In the genomic region with DNA sequence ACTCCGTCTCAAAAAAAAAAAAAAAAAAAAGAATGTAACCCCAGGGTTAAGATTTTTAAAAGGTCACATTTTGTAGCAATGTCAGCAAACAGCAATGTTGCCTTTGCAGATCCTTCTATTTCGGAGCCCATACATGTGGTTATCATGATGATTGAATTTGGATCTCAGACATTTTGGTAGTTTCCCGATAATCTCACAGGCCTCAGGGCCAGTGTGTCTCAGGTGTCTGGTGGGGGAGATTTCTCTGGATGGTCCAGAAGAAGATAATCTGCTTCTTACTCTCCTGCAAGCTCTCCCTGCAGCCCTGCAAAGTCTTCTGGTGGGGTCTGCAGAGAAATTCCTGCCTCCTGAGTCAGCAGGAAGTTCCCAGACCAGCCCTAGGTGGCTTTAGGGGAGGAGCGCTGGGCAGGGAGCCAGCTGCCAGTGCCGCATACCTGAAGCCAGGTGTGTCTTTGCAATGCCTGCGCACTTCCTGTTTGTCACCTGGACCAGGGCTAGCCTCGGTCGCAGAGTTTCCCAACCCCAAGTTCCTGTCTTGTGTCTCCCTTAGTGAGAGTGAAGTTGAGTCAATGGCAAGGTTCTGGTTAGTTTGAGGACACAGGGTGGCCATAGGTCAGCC, we compare ENCODE assay signal across 9 cellular contexts. TPM values are rescaled to one million over a fixed set of nuclear protein-coding genes. Genes with fewer than 3 reads are reported as not detected.
DNase-seq lines count a peak whose midpoint lies in the region; ATAC-seq, FAIRE-seq and TF ChIP-seq lines count a peak whose summit lies in the region.
"Had no signal": no experiment of that assay in that cellular context is flagged by ENCODE, and none has a peak within 500 bp of the region (broad histone marks: within the 10 kb centered on the region; RNA-seq: fewer than 3 reads in every experiment).

No MANE protein-coding gene starts in this region.

- no peak overlapping the region for H2AFZ ChIP-seq in keratinocyte (ENCODE audit: control insufficient read depth, low read length)

- H3K4me2 ChIP-seq in keratinocyte (ENCODE audit: control insufficient read depth, extremely low read depth, insufficient read depth, low read depth, low read length) = peak overlapping the region; percentile 94

- peak overlapping the region; percentile 62 to 98 (median 74) for H3K4me3 ChIP-seq in keratinocyte (ENCODE audit: control insufficient read depth in 2 of 3, extremely low read depth in 1 of 3, insufficient read depth in 2 of 3, low read depth in 1 of 3, low read length in 3 of 3)
- H3K4me3 ChIP-seq in upper lobe of right lung = peak overlapping the region; percentile 54
- no peak overlapping the region for H3K4me3 ChIP-seq in foreskin fibroblast (ENCODE audit: low read depth in 1 of 2, low read length in 2 of 2)

- H3K79me2 ChIP-seq in keratinocyte (ENCODE audit: control insufficient read depth, insufficient read depth, low read length) = peaks cover 43% of the 10 kb centered on the region

- peak overlapping the region; percentile 87 for H3K4me3 Mint-ChIP-seq in activated T-cell treated with anti-CD3 and anti-CD28 coated beads, Interleukin-2, amount 50 U/mL, for 24 hours
- H3K4me3 Mint-ChIP-seq in WTC11 = peak overlapping the region; percentile 89
- H3K4me3 Mint-ChIP-seq: neural crest cell had no signal

- H3K9me1 ChIP-seq in keratinocyte (ENCODE audit: control insufficient read depth, extremely low read depth, insufficient read depth, low read length) = no peaks in the 10 kb centered on the region

- FAIRE-seq in keratinocyte (lab: Jason Lieb, UNC) = peak; percentile 93

- no peak for DNase-seq in activated T-cell treated with anti-CD3 and anti-CD28 coated beads, Interleukin-2, amount 50 U/mL, for 24 hours
- no peak for DNase-seq in activated T-cell treated with anti-CD3 and anti-CD28 coated beads, Interleukin-2, amount 50 U/mL, for 48 hours
- DNase-seq in WTC11 (ENCODE audit: low spot score) = peak; percentile 90
- peak; percentile 94 for DNase-seq in keratinocyte (ENCODE audit: low read depth, low spot score)
- DNase-seq in upper lobe of right lung = peak; percentile 95
- no peak for DNase-seq in HuH-7 (ENCODE audit: low spot score)
- no peak for DNase-seq in middle frontal gyrus (ENCODE audit: extremely low spot score, low spot score)
- DNase-seq in foreskin fibroblast = no peak

- H3K9me3 ChIP-seq in keratinocyte (ENCODE audit: control insufficient read depth, low read depth, low read length) (no peaks in the 10 kb centered on the region), upper lobe of right lung (no peaks in the 10 kb centered on the region)

- H3K36me3 Mint-ChIP-seq in activated T-cell treated with anti-CD3 and anti-CD28 coated beads, Interleukin-2, amount 50 U/mL, for 24 hours (ENCODE audit: low read depth) = peaks cover 28% of the 10 kb centered on the region
- peaks cover 9% of the 10 kb centered on the region for H3K36me3 Mint-ChIP-seq in WTC11

- peak overlapping the region; percentile 97 for H3K27ac Mint-ChIP-seq in activated T-cell treated with anti-CD3 and anti-CD28 coated beads, Interleukin-2, amount 50 U/mL, for 24 hours
- peak overlapping the region; percentile 100 for H3K27ac Mint-ChIP-seq in WTC11

- dilution Hi-C loops in keratinocyte (cut with MboI; ENCODE audit: extremely low pct_ligation_motif_present, low sequenced_read_pairs) = no loop called here

- no peaks in the 10 kb centered on the region for H3K9me3 Mint-ChIP-seq in activated T-cell treated with anti-CD3 and anti-CD28 coated beads, Interleukin-2, amount 50 U/mL, for 24 hours
- peaks cover 4% of the 10 kb centered on the region; the same call in 1 of the 2 replicates for H3K9me3 Mint-ChIP-seq in WTC11
- H3K9me3 Mint-ChIP-seq: neural crest cell had no signal

- no peaks in the 10 kb centered on the region for H3K27me3 ChIP-seq in keratinocyte (ENCODE audit: control insufficient read depth, extremely low read depth, insufficient read depth, low read length)
- H3K27me3 ChIP-seq in upper lobe of right lung = no peaks in the 10 kb centered on the region

- intact Hi-C loops in upper lobe of right lung (cut with DNase I) = no loop called here

- POLR2A ChIA-PET in WTC11 (lab: Charles Lee) = interaction anchor here (1.1 to 4.5 kb wide), 3 partner anchors 13 to 341 kb away, joined by 4 to 40 read pairs (median 19); a partner anchor contains a TSS

- ATAC-seq in WTC11 = peak; percentile 63
- peak; percentile 71 for ATAC-seq in upper lobe of right lung

- H3K27ac ChIP-seq in keratinocyte (ENCODE audit: control insufficient read depth, insufficient read depth, low read length) = peak overlapping the region; percentile 95
- H3K27ac ChIP-seq in upper lobe of right lung = peak overlapping the region; percentile 74

- TF ChIP-seq CTCF in WTC11 (IDR thresholded peaks at IDR 0.05) (no peak), keratinocyte (optimal IDR thresholded peaks at IDR 0.05 in 1 of 3, IDR thresholded peaks at IDR 0.05 in 1 of 3, conservative IDR thresholded peaks at IDR 0.05 in 1 of 3; ENCODE audit: extremely low read depth in 1 of 3, insufficient read depth in 2 of 3, low read length in 3 of 3) (no peak), upper lobe of right lung (IDR thresholded peaks at IDR 0.05) (no peak), foreskin fibroblast (IDR thresholded peaks at IDR 0.05; ENCODE audit: low read depth, low read length) (no peak)

- H3K27me3 Mint-ChIP-seq in activated T-cell treated with anti-CD3 and anti-CD28 coated beads, Interleukin-2, amount 50 U/mL, for 24 hours = no peaks in the 10 kb centered on the region
- no peaks in the 10 kb centered on the region; the same call in 1 of the 2 replicates for H3K27me3 Mint-ChIP-seq in WTC11 (ENCODE audit: low read depth)

- peaks cover 17 to 34% of the 10 kb centered on the region in 2 experiments for H3K36me3 ChIP-seq in keratinocyte (ENCODE audit: control insufficient read depth in 2 of 2, extremely low read depth in 1 of 2, insufficient read depth in 2 of 2, low read length in 2 of 2)
- H3K36me3 ChIP-seq in upper lobe of right lung = no peaks in the 10 kb centered on the region

- H3K4me1 ChIP-seq in keratinocyte (ENCODE audit: control insufficient read depth, extremely low read depth, insufficient read depth, low read length) (peaks cover 16% of the 10 kb centered on the region), upper lobe of right lung (peaks cover 17% of the 10 kb centered on the region)

- peak overlapping the region; percentile 97 for H3K9ac ChIP-seq in keratinocyte (ENCODE audit: control insufficient read depth, extremely low read depth, insufficient read depth, low read length)

- no peaks in the 10 kb centered on the region for H4K20me1 ChIP-seq in keratinocyte (ENCODE audit: control insufficient read depth, extremely low read depth, insufficient read depth, low read length)

- CTCF ChIA-PET in WTC11 (lab: Charles Lee) = interaction anchor here (0.5 to 4.0 kb wide), 6 partner anchors 12 to 198 kb away, joined by 3 to 26 read pairs (median 4); a partner anchor contains a TSS

- peaks cover 46% of the 10 kb centered on the region for H3K4me1 Mint-ChIP-seq in activated T-cell treated with anti-CD3 and anti-CD28 coated beads, Interleukin-2, amount 50 U/mL, for 24 hours (ENCODE audit: low read depth)
- H3K4me1 Mint-ChIP-seq in WTC11 = peaks cover 17% of the 10 kb centered on the region

RNA-seq across cellular contexts. Expression of a gene that starts 1.4 kb away (rescaled TPM):
- total RNA-seq in WTC11 (2021) = 25.1 to 30.3 TPM (median 26.7 TPM) in 3 replicates
- 24.9 to 28.9 TPM (median 28.2 TPM) in 3 replicates for polyA plus RNA-seq in keratinocyte
- polyA plus RNA-seq in keratinocyte (2011; ENCODE audit: low read depth) = 5.8 TPM
- polyA plus RNA-seq in keratinocyte (2011; cell fraction: cytosol; rRNA removed) = 16.7 and 24.9 TPM in 2 replicates
- polyA plus RNA-seq in keratinocyte (2011; cell fraction: nucleus; rRNA removed) = 42.9 and 53.1 TPM in 2 replicates
- 25.3 and 44.5 TPM in 2 replicates for polyA plus RNA-seq in keratinocyte (2012; ENCODE audit: low replicate concordance)
- 21.6 to 72.1 TPM (median 22.1 TPM) in 3 replicates for polyA minus RNA-seq in keratinocyte
- polyA minus RNA-seq in keratinocyte (2011; cell fraction: cytosol; rRNA and poly(A)+ RNA removed) = 30.5 TPM
- 22.8 and 24.2 TPM in 2 replicates for polyA minus RNA-seq in keratinocyte (2011; cell fraction: nucleus; rRNA and poly(A)+ RNA removed)
- total RNA-seq in upper lobe of right lung = 26.0 TPM
- total RNA-seq: neural crest cell had no signal

RNA-seq across cellular contexts. Expression of a gene that starts 6.7 kb away (rescaled TPM):
- 0.73 to 0.83 TPM (median 0.80 TPM) in 3 replicates for total RNA-seq in WTC11 (2021)
- 0.42 to 0.61 TPM (median 0.50 TPM) in 3 replicates for polyA plus RNA-seq in keratinocyte
- polyA plus RNA-seq in keratinocyte (2011; ENCODE audit: low read depth) = 0.76 TPM
- 0.36 and 0.43 TPM in 2 replicates for polyA plus RNA-seq in keratinocyte (2011; cell fraction: cytosol; rRNA removed)
- 0.41 and 0.50 TPM in 2 replicates for polyA plus RNA-seq in keratinocyte (2011; cell fraction: nucleus; rRNA removed)
- polyA plus RNA-seq in keratinocyte (2012; ENCODE audit: low replicate concordance) = 0.51 and 0.84 TPM in 2 replicates
- polyA minus RNA-seq in keratinocyte = 0.30 to 1.5 TPM in 2 of 3 replicates, not detected in the other
- not detected for polyA minus RNA-seq in keratinocyte (2011; cell fraction: cytosol; rRNA and poly(A)+ RNA removed)
- polyA minus RNA-seq in keratinocyte (2011; cell fraction: nucleus; rRNA and poly(A)+ RNA removed) = 0.84 and 1.3 TPM in 2 replicates
- total RNA-seq in upper lobe of right lung = 31.6 TPM
- total RNA-seq: neural crest cell had no signal

RNA-seq across cellular contexts. Expression of a gene that starts 26.4 kb away (rescaled TPM):
- total RNA-seq in WTC11 (2021) (61.5 to 76.6 TPM (median 62.4 TPM) in 3 replicates), upper lobe of right lung (88.1 TPM)
- polyA plus RNA-seq in keratinocyte = 34.8 to 43.8 TPM (median 36.2 TPM) in 3 replicates
- polyA plus RNA-seq in keratinocyte (2011; ENCODE audit: low read depth) = 345 TPM
- 25.0 and 39.1 TPM in 2 replicates for polyA plus RNA-seq in keratinocyte (2011; cell fraction: cytosol; rRNA removed)
- polyA plus RNA-seq in keratinocyte (2011; cell fraction: nucleus; rRNA removed) = 69.1 and 80.5 TPM in 2 replicates
- polyA plus RNA-seq in keratinocyte (2012; ENCODE audit: low replicate concordance) = 54.1 and 65.1 TPM in 2 replicates
- 18.9 to 22.5 TPM (median 19.9 TPM) in 3 replicates for polyA minus RNA-seq in keratinocyte
- polyA minus RNA-seq in keratinocyte (2011; cell fraction: cytosol; rRNA and poly(A)+ RNA removed) = 22.1 TPM
- polyA minus RNA-seq in keratinocyte (2011; cell fraction: nucleus; rRNA and poly(A)+ RNA removed) = 13.6 and 20.2 TPM in 2 replicates

RNA-seq across cellular contexts. Expression of a gene that starts 28.5 kb away (rescaled TPM):
- total RNA-seq in WTC11 (2021) = 48.7 to 59.5 TPM (median 54.2 TPM) in 3 replicates
- polyA plus RNA-seq in keratinocyte = 57.7 to 89.8 TPM (median 62.9 TPM) in 3 replicates
- 64.3 TPM for polyA plus RNA-seq in keratinocyte (2011; ENCODE audit: low read depth)
- polyA plus RNA-seq in keratinocyte (2011; cell fraction: cytosol; rRNA removed) = 60.4 and 78.6 TPM in 2 replicates
- 146 and 171 TPM in 2 replicates for polyA plus RNA-seq in keratinocyte (2011; cell fraction: nucleus; rRNA removed)
- polyA plus RNA-seq in keratinocyte (2012; ENCODE audit: low replicate concordance) = 54.0 and 68.0 TPM in 2 replicates
- polyA minus RNA-seq in keratinocyte = 66.7 to 196 TPM (median 116 TPM) in 3 replicates
- 98.4 TPM for polyA minus RNA-seq in keratinocyte (2011; cell fraction: cytosol; rRNA and poly(A)+ RNA removed)
- polyA minus RNA-seq in keratinocyte (2011; cell fraction: nucleus; rRNA and poly(A)+ RNA removed) = 70.3 and 72.8 TPM in 2 replicates
- 81.2 TPM for total RNA-seq in upper lobe of right lung

RNA-seq across cellular contexts. Expression of a gene that starts 45.4 kb away (rescaled TPM):
- total RNA-seq in WTC11 (2021) (7.0 to 9.3 TPM (median 8.9 TPM) in 3 replicates), upper lobe of right lung (1,129 TPM)
- polyA plus RNA-seq in keratinocyte = 10.7 to 85.7 TPM (median 14.8 TPM) in 3 replicates
- 3.3 TPM for polyA plus RNA-seq in keratinocyte (2011; ENCODE audit: low read depth)
- 17.7 and 21.0 TPM in 2 replicates for polyA plus RNA-seq in keratinocyte (2011; cell fraction: cytosol; rRNA removed)
- polyA plus RNA-seq in keratinocyte (2011; cell fraction: nucleus; rRNA removed) = 111 and 120 TPM in 2 replicates
- 3.5 and 17.2 TPM in 2 replicates for polyA plus RNA-seq in keratinocyte (2012; ENCODE audit: low replicate concordance)
- 14.0 to 151 TPM (median 61.4 TPM) in 3 replicates for polyA minus RNA-seq in keratinocyte
- 83.1 TPM for polyA minus RNA-seq in keratinocyte (2011; cell fraction: cytosol; rRNA and poly(A)+ RNA removed)
- polyA minus RNA-seq in keratinocyte (2011; cell fraction: nucleus; rRNA and poly(A)+ RNA removed) = 68.7 and 86.2 TPM in 2 replicates

Comparison
In these comparisons a context has a peak if more than half of its experiments do, and no peak if none do; other contexts are left out.
1. DNase-seq: peak in WTC11 (single experiment), keratinocyte (single experiment) and upper lobe of right lung (single experiment); none in activated T-cell treated with anti-CD3 and anti-CD28 coated beads, Interleukin-2, amount 50 U/mL, for 24 hours (single experiment), activated T-cell treated with anti-CD3 and anti-CD28 coated beads, Interleukin-2, amount 50 U/mL, for 48 hours (0 of 2), HuH-7 (single experiment), middle frontal gyrus (single experiment) and foreskin fibroblast (0 of 2).
2. H3K4me3 ChIP-seq: peak in keratinocyte (3 of 3) and upper lobe of right lung (single experiment); none in foreskin fibroblast (0 of 2).
3. RNA of a gene that starts 6.7 kb away (total RNA-seq): 31.6 TPM in upper lobe of right lung (single experiment); 0.73 to 0.83 TPM in WTC11; every median in the first group is over 10 times any median in the second.